In genomic region chr16:50462793-50463507, GRCh38 we compare ENCODE assay signal across 27 cellular contexts.
A peak's percentile ranks its signal among the peaks of the same experiment; 100 is the strongest.
DNase-seq lines count a peak whose midpoint lies in the region; ATAC-seq, FAIRE-seq and TF ChIP-seq lines count a peak whose summit lies in the region.
"Had no signal": no experiment of that assay in that cellular context is flagged by ENCODE, and none has a peak within 500 bp of the region (broad histone marks: within the 10 kb centered on the region; RNA-seq: fewer than 3 reads in every experiment).

No MANE protein-coding gene starts in this region.

- intact Hi-C loops in activated CD4-positive, alpha-beta memory T cell treated with anti-CD3 and anti-CD28 coated beads for 36 hours (cut with micrococcal nuclease): no loop called here
- intact Hi-C loops in upper lobe of right lung (cut with DNase I): no loop called here
- intact Hi-C loops in activated T-helper 2 cell treated with anti-CD3 and anti-CD28 coated beads, Interferon-gamma antibody, Interleukin-2, Interleukin-4, amounts not matched to agents 10 μg/mL and 5 μg/mL and 100 μg/mL, durations not matched to agents 14 hours and 24 hours and 36 hours (cut with micrococcal nuclease): no loop called here

- TF ChIP-seq CTCF in upper lobe of right lung (IDR thresholded peaks at IDR 0.05): no peak

- no peak for ATAC-seq in activated T-helper 17 cell treated with anti-CD3 and anti-CD28 coated beads, Interleukin-2, amount 50 U/mL, for 72 hours (replicated peaks)
- no peak for ATAC-seq in upper lobe of right lung
- ATAC-seq: activated CD4-positive, CD25-positive, alpha-beta regulatory T cell treated with anti-CD3 and anti-CD28 coated beads, Interleukin-2, amount 50 U/mL, for 24 hours; activated CD8-positive, alpha-beta T cell treated with anti-CD3 and anti-CD28 coated beads, Interleukin-2, amount 10 ng/mL, durations not matched to agents 7 days and 5 days; stimulated activated naive B cell treated with anti-CD40 and anti-IgM and Interleukin-4, amounts not matched to agents 10 μg/mL and 1 μg/mL and 100 μg/mL, for 72 hours had no signal

- H3K27ac ChIP-seq in upper lobe of right lung: no peak overlapping the region
- H3K27ac ChIP-seq: adrenal gland, Peyer's patch, SJSA1 had no signal

- no peaks in the 10 kb centered on the region for H3K36me3 Mint-ChIP-seq in activated CD4-positive, alpha-beta memory T cell treated with anti-CD3 and anti-CD28 coated beads for 36 hours
- H3K36me3 Mint-ChIP-seq in activated CD4-positive, alpha-beta memory T cell treated with anti-CD3 and anti-CD28 coated beads, Interleukin-2, amount 10 ng/mL, durations not matched to agents 7 days and 5 days (ENCODE audit: low read depth): no peaks in the 10 kb centered on the region
- no peaks in the 10 kb centered on the region for H3K36me3 Mint-ChIP-seq in activated T-helper 17 cell treated with anti-CD3 and anti-CD28 coated beads, Interleukin-2, amount 50 U/mL, for 72 hours (ENCODE audit: low read depth)
- no peaks in the 10 kb centered on the region for H3K36me3 Mint-ChIP-seq in activated T-helper 2 cell treated with anti-CD3 and anti-CD28 coated beads, Interferon-gamma antibody, Interleukin-2, Interleukin-4, amounts not matched to agents 10 μg/mL and 5 μg/mL and 100 μg/mL, durations not matched to agents 14 hours and 24 hours and 36 hours (ENCODE audit: low read depth)
- H3K36me3 Mint-ChIP-seq: brain; stimulated activated naive B cell treated with anti-CD40 and anti-IgM and Interleukin-4, amounts not matched to agents 10 μg/mL and 1 μg/mL and 100 μg/mL, for 72 hours had no signal

- H3K9me3 ChIP-seq in upper lobe of right lung: no peaks in the 10 kb centered on the region
- H3K9me3 ChIP-seq: adrenal gland, Peyer's patch, SJSA1 had no signal

- peak; percentile 4 for DNase-seq in activated CD4-positive, alpha-beta memory T cell treated with anti-CD3 and anti-CD28 coated beads for 36 hours
- DNase-seq in activated CD4-positive, alpha-beta memory T cell treated with anti-CD3 and anti-CD28 coated beads, Interleukin-2, amount 10 ng/mL, durations not matched to agents 7 days and 5 days: no peak
- DNase-seq in mesenteric fat pad (ENCODE audit: low spot score): peak; percentile 47
- peak; percentile 29 for DNase-seq in upper lobe of right lung
- DNase-seq in CD1c-positive myeloid dendritic cell (ENCODE audit: extremely low spot score): no peak
- no peak for DNase-seq in RCC 7860 (ENCODE audit: low spot score)
- DNase-seq in activated T-helper 2 cell treated with anti-CD3 and anti-CD28 coated beads, Interferon-gamma antibody, Interleukin-2, Interleukin-4, amounts not matched to agents 10 μg/mL and 5 μg/mL and 100 μg/mL, durations not matched to agents 14 hours and 24 hours and 36 hours (ENCODE audit: low spot score): no peak
- DNase-seq: activated CD8-positive, alpha-beta T cell treated with anti-CD3 and anti-CD28 coated beads, Interleukin-2, amount 10 ng/mL, durations not matched to agents 7 days and 5 days; activated naive CD4-positive, alpha-beta T cell treated with Interleukin-2 at 50 U/mL for 16 hours; adrenal gland; effector CD8-positive, alpha-beta T cell; HCEC 1CT; KG1; MM.1S; NCI-H1436; NCI-H2081 treated with DMSO at 0.1 percent for 48 hours; NCI-H226; nephron progenitor cell; stimulated activated naive B cell treated with anti-CD40 and anti-IgM and Interleukin-4, amounts not matched to agents 10 μg/mL and 1 μg/mL and 100 μg/mL, for 72 hours had no signal

- no peaks in the 10 kb centered on the region for H3K36me3 ChIP-seq in upper lobe of right lung
- H3K36me3 ChIP-seq: adrenal gland, Peyer's patch, SJSA1 had no signal

- H3K9me3 Mint-ChIP-seq in activated CD4-positive, alpha-beta memory T cell treated with anti-CD3 and anti-CD28 coated beads for 36 hours: no peaks in the 10 kb centered on the region
- H3K9me3 Mint-ChIP-seq in activated CD4-positive, alpha-beta memory T cell treated with anti-CD3 and anti-CD28 coated beads, Interleukin-2, amount 10 ng/mL, durations not matched to agents 7 days and 5 days: no peaks in the 10 kb centered on the region
- no peaks in the 10 kb centered on the region for H3K9me3 Mint-ChIP-seq in activated T-helper 17 cell treated with anti-CD3 and anti-CD28 coated beads, Interleukin-2, amount 50 U/mL, for 72 hours
- H3K9me3 Mint-ChIP-seq in activated T-helper 2 cell treated with anti-CD3 and anti-CD28 coated beads, Interferon-gamma antibody, Interleukin-2, Interleukin-4, amounts not matched to agents 10 μg/mL and 5 μg/mL and 100 μg/mL, durations not matched to agents 14 hours and 24 hours and 36 hours: no peaks in the 10 kb centered on the region
- H3K9me3 Mint-ChIP-seq: nephron progenitor cell; stimulated activated naive B cell treated with anti-CD40 and anti-IgM and Interleukin-4, amounts not matched to agents 10 μg/mL and 1 μg/mL and 100 μg/mL, for 72 hours had no signal

- peaks cover 48% of the 10 kb centered on the region for H3K27me3 ChIP-seq in upper lobe of right lung
- H3K27me3 ChIP-seq: Peyer's patch had no signal

- peaks cover 3% of the 10 kb centered on the region for H3K4me1 Mint-ChIP-seq in activated CD4-positive, alpha-beta memory T cell treated with anti-CD3 and anti-CD28 coated beads for 36 hours (ENCODE audit: low read depth)
- peaks cover under 1% of the 10 kb centered on the region for H3K4me1 Mint-ChIP-seq in activated CD4-positive, alpha-beta memory T cell treated with anti-CD3 and anti-CD28 coated beads, Interleukin-2, amount 10 ng/mL, durations not matched to agents 7 days and 5 days
- no peaks in the 10 kb centered on the region for H3K4me1 Mint-ChIP-seq in activated T-helper 17 cell treated with anti-CD3 and anti-CD28 coated beads, Interleukin-2, amount 50 U/mL, for 72 hours
- peaks cover under 1% of the 10 kb centered on the region for H3K4me1 Mint-ChIP-seq in activated T-helper 2 cell treated with anti-CD3 and anti-CD28 coated beads, Interferon-gamma antibody, Interleukin-2, Interleukin-4, amounts not matched to agents 10 μg/mL and 5 μg/mL and 100 μg/mL, durations not matched to agents 14 hours and 24 hours and 36 hours (ENCODE audit: low read depth)
- H3K4me1 Mint-ChIP-seq: stimulated activated naive B cell treated with anti-CD40 and anti-IgM and Interleukin-4, amounts not matched to agents 10 μg/mL and 1 μg/mL and 100 μg/mL, for 72 hours had no signal

- H3K4me3 ChIP-seq in upper lobe of right lung: no peak overlapping the region
- H3K4me3 ChIP-seq: adrenal gland, lung, Peyer's patch, SJSA1 had no signal

- CTCF ChIA-PET in activated CD4-positive, alpha-beta memory T cell treated with anti-CD3 and anti-CD28 coated beads for 36 hours (lab: Charles Lee): interaction anchor here (0.9 kb wide), 1 partner anchor 164 kb away, joined by 3 read pairs; no protein-coding TSS in a partner anchor
- CTCF ChIA-PET in activated CD4-positive, alpha-beta memory T cell treated with anti-CD3 and anti-CD28 coated beads, Interleukin-2, amount 10 ng/mL, durations not matched to agents 7 days and 5 days (lab: Charles Lee): interaction anchor here (1.9 kb wide), 1 partner anchor 343 kb away, joined by 5 read pairs; no protein-coding TSS in a partner anchor

- POLR2A ChIA-PET in activated CD4-positive, alpha-beta memory T cell treated with anti-CD3 and anti-CD28 coated beads for 36 hours (lab: Charles Lee): no interaction called here
- POLR2A ChIA-PET in activated CD4-positive, alpha-beta memory T cell treated with anti-CD3 and anti-CD28 coated beads, Interleukin-2, amount 10 ng/mL, durations not matched to agents 7 days and 5 days (lab: Charles Lee): no interaction called here

- no peak overlapping the region for H3K27ac Mint-ChIP-seq in activated CD4-positive, alpha-beta memory T cell treated with anti-CD3 and anti-CD28 coated beads for 36 hours
- no peak overlapping the region for H3K27ac Mint-ChIP-seq in activated CD4-positive, alpha-beta memory T cell treated with anti-CD3 and anti-CD28 coated beads, Interleukin-2, amount 10 ng/mL, durations not matched to agents 7 days and 5 days
- H3K27ac Mint-ChIP-seq in activated T-helper 17 cell treated with anti-CD3 and anti-CD28 coated beads, Interleukin-2, amount 50 U/mL, for 72 hours: peak overlapping the region; percentile 29
- H3K27ac Mint-ChIP-seq in activated T-helper 2 cell treated with anti-CD3 and anti-CD28 coated beads, Interferon-gamma antibody, Interleukin-2, Interleukin-4, amounts not matched to agents 10 μg/mL and 5 μg/mL and 100 μg/mL, durations not matched to agents 14 hours and 24 hours and 36 hours: no peak overlapping the region
- H3K27ac Mint-ChIP-seq: activated CD8-positive, alpha-beta T cell treated with anti-CD3 and anti-CD28 coated beads, Interleukin-2, amount 10 ng/mL, durations not matched to agents 7 days and 5 days; nephron progenitor cell; stimulated activated naive B cell treated with anti-CD40 and anti-IgM and Interleukin-4, amounts not matched to agents 10 μg/mL and 1 μg/mL and 100 μg/mL, for 72 hours had no signal

- no peak for FAIRE-seq in RCC 7860 (lab: Jason Lieb, UNC)
- FAIRE-seq: GM19239, urothelium cell line had no signal

- H3K4me3 Mint-ChIP-seq in activated CD4-positive, alpha-beta memory T cell treated with anti-CD3 and anti-CD28 coated beads for 36 hours: no peak overlapping the region
- no peak overlapping the region for H3K4me3 Mint-ChIP-seq in activated CD4-positive, alpha-beta memory T cell treated with anti-CD3 and anti-CD28 coated beads, Interleukin-2, amount 10 ng/mL, durations not matched to agents 7 days and 5 days
- no peak overlapping the region for H3K4me3 Mint-ChIP-seq in activated T-helper 17 cell treated with anti-CD3 and anti-CD28 coated beads, Interleukin-2, amount 50 U/mL, for 72 hours
- no peak overlapping the region for H3K4me3 Mint-ChIP-seq in activated T-helper 2 cell treated with anti-CD3 and anti-CD28 coated beads, Interferon-gamma antibody, Interleukin-2, Interleukin-4, amounts not matched to agents 10 μg/mL and 5 μg/mL and 100 μg/mL, durations not matched to agents 14 hours and 24 hours and 36 hours (ENCODE audit: low read depth)
- H3K4me3 Mint-ChIP-seq: activated CD8-positive, alpha-beta T cell treated with anti-CD3 and anti-CD28 coated beads, Interleukin-2, amount 10 ng/mL, durations not matched to agents 7 days and 5 days; nephron progenitor cell; stimulated activated naive B cell treated with anti-CD40 and anti-IgM and Interleukin-4, amounts not matched to agents 10 μg/mL and 1 μg/mL and 100 μg/mL, for 72 hours had no signal

- H3K27me3 Mint-ChIP-seq in activated CD4-positive, alpha-beta memory T cell treated with anti-CD3 and anti-CD28 coated beads for 36 hours: peaks cover 14% of the 10 kb centered on the region
- peaks cover 23% of the 10 kb centered on the region for H3K27me3 Mint-ChIP-seq in activated CD4-positive, alpha-beta memory T cell treated with anti-CD3 and anti-CD28 coated beads, Interleukin-2, amount 10 ng/mL, durations not matched to agents 7 days and 5 days
- peaks cover 9% of the 10 kb centered on the region for H3K27me3 Mint-ChIP-seq in activated T-helper 17 cell treated with anti-CD3 and anti-CD28 coated beads, Interleukin-2, amount 50 U/mL, for 72 hours
- H3K27me3 Mint-ChIP-seq in activated T-helper 2 cell treated with anti-CD3 and anti-CD28 coated beads, Interferon-gamma antibody, Interleukin-2, Interleukin-4, amounts not matched to agents 10 μg/mL and 5 μg/mL and 100 μg/mL, durations not matched to agents 14 hours and 24 hours and 36 hours (ENCODE audit: low read depth): peaks cover 11% of the 10 kb centered on the region

- no peaks in the 10 kb centered on the region for H3K4me1 ChIP-seq in upper lobe of right lung
- H3K4me1 ChIP-seq: Peyer's patch, SJSA1 had no signal

Comparison
In these comparisons a context has a peak if more than half of its experiments do, and no peak if none do; other contexts are left out.
1. DNase-seq: peak in activated CD4-positive, alpha-beta memory T cell treated with anti-CD3 and anti-CD28 coated beads for 36 hours (single experiment), mesenteric fat pad (single experiment) and upper lobe of right lung (single experiment); none in activated CD4-positive, alpha-beta memory T cell treated with anti-CD3 and anti-CD28 coated beads, Interleukin-2, amount 10 ng/mL, durations not matched to agents 7 days and 5 days (single experiment), CD1c-positive myeloid dendritic cell (single experiment), RCC 7860 (single experiment) and activated T-helper 2 cell treated with anti-CD3 and anti-CD28 coated beads, Interferon-gamma antibody, Interleukin-2, Interleukin-4, amounts not matched to agents 10 μg/mL and 5 μg/mL and 100 μg/mL, durations not matched to agents 14 hours and 24 hours and 36 hours (single experiment).